11 cellular contexts compared by ENCODE assay signal in genomic region chr17:50052822-50053653, GRCh38. TPM values are rescaled to one million over a fixed set of nuclear protein-coding genes. Genes with fewer than 3 reads are reported as not detected.
A peak's percentile ranks its signal among the peaks of the same experiment; 100 is the strongest.
DNase-seq lines count a peak whose midpoint lies in the region; ATAC-seq and TF ChIP-seq lines count a peak whose summit lies in the region.
"Had no signal": no experiment of that assay in that cellular context is flagged by ENCODE, and none has a peak within 500 bp of the region (broad histone marks: within the 10 kb centered on the region; RNA-seq: fewer than 3 reads in every experiment).

No MANE protein-coding gene starts in this region.

- H3K27me3 ChIP-seq in SK-N-SH (ENCODE audit: insufficient read depth) (no peaks in the 10 kb centered on the region), heart left ventricle (peaks cover 0 to 24% (median 0%) of the 10 kb centered on the region in 9 donors), ovary (no peaks in the 10 kb centered on the region), BE2C (peaks cover 32% of the 10 kb centered on the region)

- no peak overlapping the region for H3K4me3 Mint-ChIP-seq in activated T-helper 2 cell treated with anti-CD3 and anti-CD28 coated beads, Interferon-gamma antibody, Interleukin-2, Interleukin-4, amounts not matched to agents 10 μg/mL and 5 μg/mL and 100 μg/mL, durations not matched to agents 14 hours and 24 hours and 36 hours (ENCODE audit: low read depth)

- no peak for TF ChIP-seq RAD21 in SK-N-SH (IDR thresholded peaks at IDR 0.05; ENCODE audit: low read length)

- peak; percentile 33 to 57; a peak in 1 of 4 replicates for TF ChIP-seq EP300 in SK-N-SH (IDR thresholded peaks at IDR 0.05; ENCODE audit: borderline replicate concordance in 1 of 2, low read depth in 1 of 2, low read length in 1 of 2)
- TF ChIP-seq EP300 in ovary (IDR thresholded peaks at IDR 0.05): no peak

- peak overlapping the region; percentile 96 to 100 for H3K27ac ChIP-seq in SK-N-SH (ENCODE audit: low read depth in 2 of 2, low read length in 1 of 2)
- peak overlapping the region in 7 of 12 donors; percentile 32 to 94 (median 49) for H3K27ac ChIP-seq in heart left ventricle
- H3K27ac ChIP-seq in ovary: peak overlapping the region in 1 of 2 donors; percentile 26

- no peaks in the 10 kb centered on the region for H3K9me3 Mint-ChIP-seq in activated T-helper 2 cell treated with anti-CD3 and anti-CD28 coated beads, Interferon-gamma antibody, Interleukin-2, Interleukin-4, amounts not matched to agents 10 μg/mL and 5 μg/mL and 100 μg/mL, durations not matched to agents 14 hours and 24 hours and 36 hours
- H3K9me3 Mint-ChIP-seq: T-cell had no signal

- POLR2A ChIA-PET in SK-N-SH (lab: Yijun Ruan, JAX): no interaction called here

- H2AFZ ChIP-seq in SK-N-SH (ENCODE audit: low read depth): no peak overlapping the region

- H3K36me3 Mint-ChIP-seq in activated T-helper 2 cell treated with anti-CD3 and anti-CD28 coated beads, Interferon-gamma antibody, Interleukin-2, Interleukin-4, amounts not matched to agents 10 μg/mL and 5 μg/mL and 100 μg/mL, durations not matched to agents 14 hours and 24 hours and 36 hours (ENCODE audit: low read depth): no peaks in the 10 kb centered on the region
- H3K36me3 Mint-ChIP-seq: T-cell had no signal

- peaks cover 60 to 71% of the 10 kb centered on the region in 2 experiments for H3K4me1 ChIP-seq in SK-N-SH (ENCODE audit: control insufficient read depth in 1 of 2, insufficient read depth in 2 of 2, low read depth in 1 of 2, low read length in 1 of 2)
- H3K4me1 ChIP-seq in heart left ventricle: peaks cover 0 to 64% (median 34%) of the 10 kb centered on the region in 12 donors
- H3K4me1 ChIP-seq in ovary (ENCODE audit: insufficient read depth): peaks cover 11% of the 10 kb centered on the region
- H3K4me1 ChIP-seq in BE2C: no peaks in the 10 kb centered on the region

- no peaks in the 10 kb centered on the region for H3K9me2 ChIP-seq in SK-N-SH

- H3K79me2 ChIP-seq in SK-N-SH (ENCODE audit: insufficient read depth): peaks cover 69% of the 10 kb centered on the region

- WGBS in SK-N-SH (ENCODE audit: low lambda C conversion rate): 47% methylated on average over 7 of the region's 7 CpGs
- 34 to 46% (median 40%) methylated on average over 7 of the region's 7 CpGs for WGBS in heart left ventricle, 4 donors
- WGBS in ovary, 3 donors: 11 to 17% (median 14%) methylated on average over 7 of the region's 7 CpGs

- ATAC-seq in heart left ventricle (peak in 1 of 4 donors; percentile 3), HG02588 (IDR thresholded peaks at IDR 0.05; ENCODE audit: unreplicated experiment) (no peak)
- ATAC-seq: T-cell had no signal

- TF ChIP-seq CTCF in SK-N-SH (IDR thresholded peaks at IDR 0.05) (no peak), heart left ventricle (IDR thresholded peaks at IDR 0.05) (no peak), ovary (IDR thresholded peaks at IDR 0.05) (no peak), BE2C (IDR thresholded peaks at IDR 0.05; ENCODE audit: low read depth, low read length) (no peak)

- no peaks in the 10 kb centered on the region for H4K20me1 ChIP-seq in SK-N-SH (ENCODE audit: insufficient read depth)

- peak; percentile 53 for DNase-seq in EL
- DNase-seq in SK-N-SH: peak; percentile 56
- DNase-seq in heart left ventricle: peak in 4 of 5 donors; percentile 60 to 72 (median 70)
- DNase-seq in ovary: peak; percentile 71 to 76 (median 74)
- DNase-seq in BE2C: no peak
- DNase-seq in NCI-H1048 (lab: John Stamatoyannopoulos, UW): no peak
- DNase-seq in activated T-helper 2 cell treated with anti-CD3 and anti-CD28 coated beads, Interferon-gamma antibody, Interleukin-2, Interleukin-4, amounts not matched to agents 10 μg/mL and 5 μg/mL and 100 μg/mL, durations not matched to agents 14 hours and 24 hours and 36 hours (ENCODE audit: low spot score): no peak
- DNase-seq: activated T-cell treated with anti-CD3 and anti-CD28 coated beads for 4 hours, NCI-H2171, T-cell had no signal

- H3K27me3 Mint-ChIP-seq in activated T-helper 2 cell treated with anti-CD3 and anti-CD28 coated beads, Interferon-gamma antibody, Interleukin-2, Interleukin-4, amounts not matched to agents 10 μg/mL and 5 μg/mL and 100 μg/mL, durations not matched to agents 14 hours and 24 hours and 36 hours (ENCODE audit: low read depth): peaks cover 8% of the 10 kb centered on the region

- H3F3A ChIP-seq in SK-N-SH (replicated peaks; ENCODE audit: insufficient read depth): peaks cover 80% of the 10 kb centered on the region

- peaks cover 36% of the 10 kb centered on the region for H3K4me1 Mint-ChIP-seq in activated T-helper 2 cell treated with anti-CD3 and anti-CD28 coated beads, Interferon-gamma antibody, Interleukin-2, Interleukin-4, amounts not matched to agents 10 μg/mL and 5 μg/mL and 100 μg/mL, durations not matched to agents 14 hours and 24 hours and 36 hours (ENCODE audit: low read depth)

- no peak overlapping the region for H3K27ac Mint-ChIP-seq in activated T-helper 2 cell treated with anti-CD3 and anti-CD28 coated beads, Interferon-gamma antibody, Interleukin-2, Interleukin-4, amounts not matched to agents 10 μg/mL and 5 μg/mL and 100 μg/mL, durations not matched to agents 14 hours and 24 hours and 36 hours

- CTCF ChIA-PET in SK-N-SH (lab: Yijun Ruan, JAX): interaction anchor here (0.8 to 8.0 kb wide), 10 partner anchors 8 to 77 kb away, joined by 3 to 126 read pairs (median 4); partner anchors contain the start of gene SAMD14

- H3K4me2 ChIP-seq in SK-N-SH: peak overlapping the region; percentile 96

- TF ChIP-seq POLR2A in heart left ventricle (IDR thresholded peaks at IDR 0.05): no peak
- TF ChIP-seq POLR2A in ovary (IDR thresholded peaks at IDR 0.05): no peak

- intact Hi-C loops in heart left ventricle (cut with DNase I): loop anchor here in 2 of 10 donors (2.0 kb wide), 1 partner anchor 26 kb away; no protein-coding TSS in a partner anchor
- intact Hi-C loops in ovary (cut with DNase I): no loop called here
- intact Hi-C loops in activated T-helper 2 cell treated with anti-CD3 and anti-CD28 coated beads, Interferon-gamma antibody, Interleukin-2, Interleukin-4, amounts not matched to agents 10 μg/mL and 5 μg/mL and 100 μg/mL, durations not matched to agents 14 hours and 24 hours and 36 hours (cut with micrococcal nuclease): no loop called here

- H3K36me3 ChIP-seq in SK-N-SH (replicated peaks in 1 of 2; ENCODE audit: control insufficient read depth in 1 of 2, insufficient read depth in 2 of 2, low read length in 1 of 2) (peaks cover 0 to 19% of the 10 kb centered on the region in 2 experiments), heart left ventricle (no peaks in the 10 kb centered on the region), ovary (no peaks in the 10 kb centered on the region), BE2C (no peaks in the 10 kb centered on the region)

- H3K4me3 ChIP-seq in SK-N-SH (ENCODE audit: low read depth in 2 of 2, low read length in 1 of 2) (peak overlapping the region; percentile 4 to 10; a peak in 3 of 4 replicates), heart left ventricle (no peak overlapping the region), ovary (no peak overlapping the region), BE2C (ENCODE audit: low read depth, low read length) (no peak overlapping the region)

- H3K9me3 ChIP-seq in SK-N-SH (no peaks in the 10 kb centered on the region), heart left ventricle (no peaks in the 10 kb centered on the region), ovary (no peaks in the 10 kb centered on the region), BE2C (no peaks in the 10 kb centered on the region)

- H3K9ac ChIP-seq in SK-N-SH: peak overlapping the region; percentile 98

TF ChIP-seq in SK-N-SH, 30 proteins besides CTCF, POLR2A, EP300 and RAD21 (continues in another document):
- TF ChIP-seq ELF1 (IDR thresholded peaks at IDR 0.05) (no peak), MAX (IDR thresholded peaks at IDR 0.05; ENCODE audit: low read depth) (peak; percentile 68)

RNA-seq across cellular contexts. Expression of gene ITGA3, which starts 2.9 kb away (rescaled TPM):
- polyA plus RNA-seq in SK-N-SH (2012; rRNA removed) (543 and 766 TPM in 2 replicates), heart left ventricle (10 to 100 TPM; 16.8 to 72.9 TPM), ovary (10 to 100 TPM; 28.2 to 34.2 TPM)
- polyA plus RNA-seq in SK-N-SH (2012; cell fraction: cytosol; rRNA removed): 239 and 423 TPM in 2 replicates
- 1,445 and 1,576 TPM in 2 replicates for polyA plus RNA-seq in SK-N-SH (2012; cell fraction: nucleus; rRNA removed)
- total RNA-seq in heart left ventricle (10 to 100 TPM; 18.4 to 71.2 (median 23.6) TPM), ovary (100 to 1,000 TPM in 1 of 7 donors, 10 to 100 TPM in 6; 23.6 to 132 (median 41.7) TPM)
- 3.4 TPM for polyA plus RNA-seq in BE2C (2012; ENCODE audit: insufficient read depth, insufficient read length, low read depth)
- 10.1 and 10.8 TPM in 2 replicates for total RNA-seq in activated T-helper 2 cell treated with anti-CD3 and anti-CD28 coated beads, Interferon-gamma antibody, Interleukin-2, Interleukin-4, amounts not matched to agents 10 μg/mL and 5 μg/mL and 100 μg/mL, durations not matched to agents 14 hours and 24 hours and 36 hours

RNA-seq across cellular contexts. Expression of gene PDK2, which starts 42.1 kb away (rescaled TPM):
- polyA plus RNA-seq in SK-N-SH (2012; rRNA removed) (96.1 and 124 TPM in 2 replicates), heart left ventricle (100 to 1,000 TPM; 125 to 173 TPM), ovary (10 to 100 TPM; 51.2 to 82.7 TPM)
- 41.5 and 62.1 TPM in 2 replicates for polyA plus RNA-seq in SK-N-SH (2012; cell fraction: cytosol; rRNA removed)
- polyA plus RNA-seq in SK-N-SH (2012; cell fraction: nucleus; rRNA removed): 123 and 147 TPM in 2 replicates
- total RNA-seq in heart left ventricle (100 to 1,000 TPM; 142 to 490 (median 200) TPM), ovary (10 to 100 TPM; 36.5 to 83.2 (median 54.7) TPM)
- 38.8 TPM for polyA plus RNA-seq in BE2C (2012; ENCODE audit: insufficient read depth, insufficient read length, low read depth)
- 11.0 and 12.1 TPM in 2 replicates for total RNA-seq in activated T-helper 2 cell treated with anti-CD3 and anti-CD28 coated beads, Interferon-gamma antibody, Interleukin-2, Interleukin-4, amounts not matched to agents 10 μg/mL and 5 μg/mL and 100 μg/mL, durations not matched to agents 14 hours and 24 hours and 36 hours

RNA-seq across cellular contexts. Expression of gene DLX3, which starts 58.0 kb away (rescaled TPM):
- not detected in 2 replicates for polyA plus RNA-seq in SK-N-SH (2012; rRNA removed)
- polyA plus RNA-seq in SK-N-SH (2012; cell fraction: cytosol; rRNA removed): not detected in 2 replicates
- not detected in 2 replicates for polyA plus RNA-seq in SK-N-SH (2012; cell fraction: nucleus; rRNA removed)
- under 1 TPM in 3 of 9 donors, not detected in 6; 0.09 to 0.61 (median 0.12) TPM for total RNA-seq in heart left ventricle
- polyA plus RNA-seq in heart left ventricle: under 1 TPM; 0.08 TPM
- total RNA-seq in ovary: 1 to 10 TPM in 1 of 7 donors, under 1 TPM in 5, not detected in 1; 0.11 to 1.3 (median 0.41) TPM
- polyA plus RNA-seq in ovary: under 1 TPM; 0.10 to 0.23 TPM
- polyA plus RNA-seq in BE2C (2012; ENCODE audit: insufficient read depth, insufficient read length, low read depth): not detected
- total RNA-seq in activated T-helper 2 cell treated with anti-CD3 and anti-CD28 coated beads, Interferon-gamma antibody, Interleukin-2, Interleukin-4, amounts not matched to agents 10 μg/mL and 5 μg/mL and 100 μg/mL, durations not matched to agents 14 hours and 24 hours and 36 hours: not detected in 2 replicates
- total RNA-seq: T-cell had no signal

Comparison
In these comparisons a context has a peak if more than half of its experiments do, and no peak if none do; other contexts are left out.
1. DNase-seq: peak in EL (single experiment), SK-N-SH (single experiment), heart left ventricle (4 of 5) and ovary (5 of 5); none in BE2C (single experiment), NCI-H1048 (single experiment) and activated T-helper 2 cell treated with anti-CD3 and anti-CD28 coated beads, Interferon-gamma antibody, Interleukin-2, Interleukin-4, amounts not matched to agents 10 μg/mL and 5 μg/mL and 100 μg/mL, durations not matched to agents 14 hours and 24 hours and 36 hours (single experiment).
2. H3K4me3 ChIP-seq: peak in SK-N-SH (2 of 2); none in heart left ventricle (0 of 12), ovary (single experiment) and BE2C (single experiment).